ENCODE assay signal across 11 cellular contexts in genomic region chr4:53476232-53477037, GRCh38.
A peak's percentile ranks its signal among the peaks of the same experiment; 100 is the strongest.
DNase-seq lines count a peak whose midpoint lies in the region; ATAC-seq and TF ChIP-seq lines count a peak whose summit lies in the region.
"Had no signal": no experiment of that assay in that cellular context is flagged by ENCODE, and none has a peak within 500 bp of the region (broad histone marks: within the 10 kb centered on the region; RNA-seq: fewer than 3 reads in every experiment).

No MANE protein-coding gene starts in this region.

- POLR2A ChIA-PET in AG04450 (lab: Yijun Ruan, JAX) (interaction anchor here (0.5 to 0.7 kb wide), 2 partner anchors 14 to 18 kb away, joined by 3 to 10 read pairs; no protein-coding TSS in a partner anchor), GM10248 (lab: Yijun Ruan, JAX) (no interaction called here)

- 0 out of 2 replicates have a peak, but pooled peaks have one; percentile 6 for TF ChIP-seq CTCF in AG04450 (IDR thresholded peaks at IDR 0.05; ENCODE audit: low read depth, low read length)
- no peak for TF ChIP-seq CTCF in mammary epithelial cell (conservative IDR thresholded peaks at IDR 0.05 in 1 of 2, IDR thresholded peaks at IDR 0.05 in 1 of 2; ENCODE audit: extremely low read depth in 1 of 2, insufficient read depth in 1 of 2, low read depth in 1 of 2, low read length in 2 of 2)
- TF ChIP-seq CTCF in GM10248 (IDR thresholded peaks at IDR 0.05; ENCODE audit: control extremely low read depth, extremely low read depth, low read depth, missing control alignments) = no peak
- no peak for TF ChIP-seq CTCF in glutamatergic neuron (IDR thresholded peaks at IDR 0.05; ENCODE audit: partially characterized antibody, unreplicated experiment)

- H3K4me1 Mint-ChIP-seq in glutamatergic neuron (ENCODE audit: low read depth, unreplicated experiment) = no peaks in the 10 kb centered on the region

- peak overlapping the region; percentile 43 for H3K9ac ChIP-seq in HUES64 (ENCODE audit: low read depth, low read length)
- peak overlapping the region; percentile 48 for H3K9ac ChIP-seq in mammary epithelial cell (ENCODE audit: insufficient read depth, low read length)

- peak; percentile 95 for DNase-seq in AG04450 (ENCODE audit: low read depth, low spot score)
- DNase-seq in mammary epithelial cell = peak; percentile 98
- peak; percentile 49 for DNase-seq in kidney glomerular epithelial cell (lab: John Stamatoyannopoulos, UW)
- no peak for DNase-seq in GM10248 (ENCODE audit: extremely low spot score)
- no peak for DNase-seq in hypothalamus (lab: John Stamatoyannopoulos, UW)
- DNase-seq in glutamatergic neuron = no peak
- DNase-seq: activated CD4-positive, alpha-beta memory T cell treated with anti-CD3 and anti-CD28 coated beads for 36 hours; stimulated activated CD4-positive, alpha-beta T cell treated with anti-CD3 and anti-CD28 coated beads, Interleukin-2, amount 100 ng/mL, for 24 hours had no signal

- no peak overlapping the region for H3K4me3 Mint-ChIP-seq in glutamatergic neuron (ENCODE audit: unreplicated experiment)
- H3K4me3 Mint-ChIP-seq: activated CD4-positive, alpha-beta memory T cell treated with anti-CD3 and anti-CD28 coated beads for 36 hours had no signal

- H3K9me3 ChIP-seq in AG04450 (ENCODE audit: control insufficient read depth, insufficient read depth, low read length) (no peaks in the 10 kb centered on the region; the same call in 1 of the 2 replicates), HUES64 (ENCODE audit: insufficient read depth, low read depth, low read length) (no peaks in the 10 kb centered on the region), mammary epithelial cell (replicated peaks; ENCODE audit: insufficient read depth, low read length) (no peaks in the 10 kb centered on the region)

- WGBS in HUES64 = 84% methylated on average over 9 of the region's 10 CpGs
- WGBS in mammary epithelial cell (ENCODE audit: low coverage, missing lambda C conversion rate) = 41% methylated on average over 10 of the region's 10 CpGs

- ATAC-seq in GM19463 (IDR thresholded peaks at IDR 0.05; ENCODE audit: unreplicated experiment) = no peak

- H3K36me3 Mint-ChIP-seq in glutamatergic neuron (ENCODE audit: unreplicated experiment) = no peaks in the 10 kb centered on the region
- H3K36me3 Mint-ChIP-seq: activated CD4-positive, alpha-beta memory T cell treated with anti-CD3 and anti-CD28 coated beads for 36 hours had no signal

- peak overlapping the region; percentile 62 for H3K4me2 ChIP-seq in mammary epithelial cell (ENCODE audit: insufficient read depth, low read depth, low read length)

- H4K20me1 ChIP-seq in mammary epithelial cell (ENCODE audit: insufficient read depth, low read length) = no peaks in the 10 kb centered on the region

- intact Hi-C loops in mammary epithelial cell (cut with micrococcal nuclease) = loop anchor here (2.0 to 10.0 kb wide), 2 partner anchors 100 to 438 kb away; partner anchors contain the start of gene FIP1L1

- H3K4me1 ChIP-seq in HUES64 (ENCODE audit: insufficient read depth, low read length) (peaks cover 62% of the 10 kb centered on the region), mammary epithelial cell (ENCODE audit: insufficient read depth, low read length) (peaks cover 56% of the 10 kb centered on the region)

- H3K27ac Mint-ChIP-seq in glutamatergic neuron (ENCODE audit: unreplicated experiment) = no peak overlapping the region
- H3K27ac Mint-ChIP-seq: activated CD4-positive, alpha-beta memory T cell treated with anti-CD3 and anti-CD28 coated beads for 36 hours had no signal

- H3K27me3 ChIP-seq in AG04450 (ENCODE audit: control insufficient read depth, insufficient read depth, low read length) (no peaks in the 10 kb centered on the region), HUES64 (ENCODE audit: insufficient read depth, low read length) (no peaks in the 10 kb centered on the region), mammary epithelial cell (ENCODE audit: insufficient read depth, low read length) (no peaks in the 10 kb centered on the region)

- H3K27me3 Mint-ChIP-seq in glutamatergic neuron (ENCODE audit: unreplicated experiment) = no peaks in the 10 kb centered on the region

- H2AFZ ChIP-seq in mammary epithelial cell (ENCODE audit: low read depth, low read length) = peak overlapping the region; percentile 62

- peaks cover 2% of the 10 kb centered on the region for H3K9me3 Mint-ChIP-seq in glutamatergic neuron (ENCODE audit: unreplicated experiment)

- no peaks in the 10 kb centered on the region for H3K36me3 ChIP-seq in HUES64 (ENCODE audit: insufficient read depth, low read length)
- H3K36me3 ChIP-seq in mammary epithelial cell (ENCODE audit: insufficient read depth, low read length) = no peaks in the 10 kb centered on the region

- H3K4me3 ChIP-seq in AG04450 (ENCODE audit: low read depth, low read length) (no peak overlapping the region), HUES64 (ENCODE audit: low read length) (peak overlapping the region; percentile 19; the same call in 1 of the 2 replicates), mammary epithelial cell (replicated peaks in 1 of 3; ENCODE audit: insufficient read depth in 1 of 3, low read depth in 2 of 3, low read length in 3 of 3) (no peak overlapping the region)

- CTCF ChIA-PET in AG04450 (lab: Charles Lee) (interaction anchor here (0.6 to 1.6 kb wide), 5 partner anchors 16 to 757 kb away, joined by 3 to 7 read pairs (median 4); no protein-coding TSS in a partner anchor), mammary epithelial cell (lab: Charles Lee; ENCODE audit: low non-redundant PET) (no interaction called here), GM10248 (lab: Yijun Ruan, JAX) (interaction anchor here (1.1 to 2.1 kb wide), 3 partner anchors 14 to 35 kb away, joined by 3 to 6 read pairs (median 5); no protein-coding TSS in a partner anchor)

- in situ Hi-C loops in mammary epithelial cell (cut with MboI; ENCODE audit: low sequenced_read_pairs in 2 of 2) = loop anchor here in 1 of 2 donors (25.0 kb wide), 1 partner anchor 111 kb away; the partner anchor contains the start of gene LNX1

- BruUV-seq in mammary epithelial cell (replicated peaks; lab: Mats Ljungman, UMichigan) = TSS peak; percentile 51

- dilution Hi-C loops in mammary epithelial cell (cut with HindIII; ENCODE audit: low sequenced_read_pairs) = no loop called here

- H3K79me2 ChIP-seq in mammary epithelial cell (ENCODE audit: insufficient read depth, low read length) = no peaks in the 10 kb centered on the region

- H3K27ac ChIP-seq in AG04450 (ENCODE audit: low read depth, low read length) (peak overlapping the region; percentile 97), HUES64 (ENCODE audit: low read depth, low read length) (peak overlapping the region; percentile 84), mammary epithelial cell (ENCODE audit: insufficient read depth, low read depth, low read length) (peak overlapping the region; percentile 87)
- H3K27ac ChIP-seq: C4-2B had no signal

Comparison
In these comparisons a context has a peak if more than half of its experiments do, and no peak if none do; other contexts are left out.
1. DNase-seq: peak in AG04450 (single experiment), mammary epithelial cell (single experiment) and kidney glomerular epithelial cell (single experiment); none in GM10248 (single experiment), hypothalamus (0 of 51) and glutamatergic neuron (single experiment).
2. Peak in every context shown above with its lines, with median percentiles within 50 percentile points of each other: H3K27ac ChIP-seq.